Comparison of ENCODE assay signal across 8 cellular contexts in the genomic region with DNA sequence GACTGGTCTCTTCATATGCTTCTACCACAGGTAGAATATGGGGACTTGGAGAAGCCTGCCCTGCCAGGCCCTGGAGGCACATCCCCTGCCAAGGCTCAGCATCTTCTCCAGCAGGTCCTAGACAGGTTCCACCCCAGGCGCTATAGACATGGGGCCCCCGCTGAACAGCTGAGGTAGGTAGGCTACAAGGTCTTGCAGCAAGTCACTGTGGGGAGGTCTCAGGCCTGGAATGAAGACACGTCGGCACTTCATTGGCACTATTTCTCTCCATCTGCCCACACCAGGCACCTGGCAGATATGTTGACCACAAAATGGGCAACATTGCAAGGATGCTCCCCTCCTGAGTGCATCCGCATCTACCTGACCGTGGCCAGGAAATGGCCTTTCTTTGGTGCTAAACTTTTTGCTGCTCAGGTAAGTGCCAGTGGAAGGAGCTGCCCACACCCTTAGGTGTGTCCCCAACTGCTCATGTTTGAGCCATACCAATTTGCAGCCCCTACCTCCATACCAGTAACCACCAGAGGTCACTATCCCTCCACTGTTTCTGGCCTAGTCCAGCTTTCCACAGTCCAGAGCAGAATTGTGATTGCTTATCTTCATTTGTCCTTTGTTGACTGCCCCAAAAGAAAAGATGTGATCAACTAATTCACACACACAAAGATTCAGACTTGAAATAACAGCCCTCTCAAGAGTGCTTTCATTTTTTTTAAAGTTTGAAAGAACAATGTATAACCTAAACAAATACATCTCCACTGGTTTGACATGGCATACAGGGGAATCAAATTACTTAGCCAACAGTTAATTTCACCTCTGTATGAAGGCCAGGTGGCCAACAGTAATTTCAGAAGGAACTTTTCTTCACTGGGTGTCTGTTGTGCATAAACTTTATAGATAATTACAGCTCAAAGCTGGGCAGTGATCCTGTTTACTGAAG. TPM values are rescaled to one million over a fixed set of nuclear protein-coding genes. Genes with fewer than 3 reads are reported as not detected.
DNase-seq lines count a peak whose midpoint lies in the region; ATAC-seq, FAIRE-seq and TF ChIP-seq lines count a peak whose summit lies in the region.

No MANE protein-coding gene starts in this region.

- H3K79me2 ChIP-seq in SK-N-SH (ENCODE audit: insufficient read depth), result no peaks in the 10 kb centered on the region
- no peaks in the 10 kb centered on the region for H3K79me2 ChIP-seq in H1 (ENCODE audit: control insufficient read depth in 1 of 2, insufficient read depth in 2 of 2, low read length in 2 of 2)

- H3K27ac ChIP-seq in SK-N-SH (ENCODE audit: low read depth in 2 of 2, low read length in 1 of 2) (no peak overlapping the region), H1 (ENCODE audit: low read depth, low read length) (no peak overlapping the region)

- H3K4me3 ChIP-seq in AG04449 (ENCODE audit: low read depth, low read length) (no peak overlapping the region), SK-N-SH (ENCODE audit: low read depth in 2 of 2, low read length in 1 of 2) (no peak overlapping the region; a peak in 1 of 4 replicates), H1 (ENCODE audit: extremely low read depth in 1 of 4, insufficient read depth in 2 of 4, low read depth in 3 of 4, low read length in 4 of 4) (no peak overlapping the region)

- no peaks in the 10 kb centered on the region for H3K9me3 ChIP-seq in SK-N-SH
- no peaks in the 10 kb centered on the region for H3K9me3 ChIP-seq in H1 (ENCODE audit: insufficient read depth in 2 of 2, low read depth in 1 of 2, low read length in 1 of 2)

- DNase-seq in AG04449 (ENCODE audit: low read depth, low spot score) (no peak), EH (ENCODE audit: low read depth) (peak; percentile 59), HT-29 (ENCODE audit: low spot score) (peak; percentile 58), SK-N-SH (peak; percentile 80), H1 (ENCODE audit: low read depth in 1 of 2, low spot score in 2 of 2) (no peak), mesothelial cell of epicardium (ENCODE audit: low spot score in 2 of 2, unreplicated experiment in 2 of 2) (no peak)

- H3K36me3 ChIP-seq in SK-N-SH (replicated peaks in 1 of 2; ENCODE audit: control insufficient read depth in 1 of 2, insufficient read depth in 2 of 2, low read length in 1 of 2) (peaks cover 0 to 12% of the 10 kb centered on the region in 2 experiments), H1 (ENCODE audit: control insufficient read depth in 2 of 4, insufficient read depth in 4 of 4, low read length in 3 of 4) (peaks cover 6 to 21% (median 14%) of the 10 kb centered on the region in 4 experiments)

- H3K56ac ChIP-seq in H1 (replicated peaks; ENCODE audit: insufficient read length, low read depth, low read length), result no peak overlapping the region

- TF ChIP-seq RAD21 in SK-N-SH (IDR thresholded peaks at IDR 0.05; ENCODE audit: low read length), result peak; percentile 85
- peak; percentile 89 to 90 for TF ChIP-seq RAD21 in H1 (IDR thresholded peaks at IDR 0.05 in 1 of 2, conservative IDR thresholded peaks at IDR 0.05 in 1 of 2; ENCODE audit: low read depth in 2 of 2, low read length in 2 of 2)

- no peaks in the 10 kb centered on the region for H3K9me3 Mint-ChIP-seq in mesothelial cell of epicardium

- H3K4me2 ChIP-seq in SK-N-SH (no peak overlapping the region), H1 (ENCODE audit: insufficient read depth in 1 of 2, low read depth in 2 of 2, low read length in 2 of 2) (no peak overlapping the region)

- H3K27me3 ChIP-seq in SK-N-SH (ENCODE audit: insufficient read depth), result no peaks in the 10 kb centered on the region
- no peaks in the 10 kb centered on the region for H3K27me3 ChIP-seq in H1 (replicated peaks in 1 of 4; ENCODE audit: control insufficient read depth in 3 of 4, extremely low read depth in 1 of 4, insufficient read depth in 3 of 4, low read length in 3 of 4)

- ATAC-seq in HG02870 (IDR thresholded peaks at IDR 0.05; ENCODE audit: unreplicated experiment) (no peak), GM18909 (IDR thresholded peaks at IDR 0.05; ENCODE audit: poor library complexity, unreplicated experiment) (no peak)

- peak; percentile 80 for FAIRE-seq in H1 (lab: Jason Lieb, UNC)

- no peak overlapping the region for H3K4ac ChIP-seq in H1 (replicated peaks; ENCODE audit: insufficient read length, low read depth, low read length)

- no peak for TF ChIP-seq POLR2A in H1 (IDR thresholded peaks at IDR 0.05; ENCODE audit: control extremely low read depth in 1 of 2, low read depth in 2 of 2, low read length in 2 of 2)

- H3K4me1 ChIP-seq in SK-N-SH (ENCODE audit: control insufficient read depth in 1 of 2, insufficient read depth in 2 of 2, low read depth in 1 of 2, low read length in 1 of 2) (no peaks in the 10 kb centered on the region), H1 (replicated peaks in 1 of 4; ENCODE audit: control insufficient read depth in 3 of 4, insufficient read depth in 4 of 4, low read length in 3 of 4) (no peaks in the 10 kb centered on the region)

- H3K79me1 ChIP-seq in H1 (ENCODE audit: low read depth, low read length), result no peaks in the 10 kb centered on the region

- no peak overlapping the region for H2BK12ac ChIP-seq in H1 (ENCODE audit: low read depth, low read length)

- no peaks in the 10 kb centered on the region for H3K23me2 ChIP-seq in H1 (ENCODE audit: low read depth, low read length)

- no peaks in the 10 kb centered on the region for H4K20me1 ChIP-seq in SK-N-SH (ENCODE audit: insufficient read depth)
- H4K20me1 ChIP-seq in H1 (replicated peaks in 1 of 2; ENCODE audit: control insufficient read depth in 1 of 2, insufficient read depth in 2 of 2, low read length in 2 of 2), result peaks cover 0 to 2% of the 10 kb centered on the region in 2 experiments

- no peak overlapping the region for H4K91ac ChIP-seq in H1 (replicated peaks; ENCODE audit: insufficient read length, low read length)

- H3K14ac ChIP-seq in H1 (ENCODE audit: insufficient read length), result no peak overlapping the region

- no peak overlapping the region for H2BK15ac ChIP-seq in H1 (ENCODE audit: low read length)

- H2AK5ac ChIP-seq in H1 (ENCODE audit: low read depth, low read length), result no peak overlapping the region

- H2AFZ ChIP-seq in SK-N-SH (ENCODE audit: low read depth) (no peak overlapping the region), H1 (ENCODE audit: low read length) (no peak overlapping the region)

- TF ChIP-seq CTCF in AG04449 (IDR thresholded peaks at IDR 0.05; ENCODE audit: insufficient read depth, low read length, missing control alignments), result peak; percentile 72
- peak; percentile 74 for TF ChIP-seq CTCF in SK-N-SH (IDR thresholded peaks at IDR 0.05)
- TF ChIP-seq CTCF in H1 (IDR thresholded peaks at IDR 0.05; ENCODE audit: control extremely low read depth in 1 of 3, insufficient read depth in 1 of 3, low read depth in 1 of 3, low read length in 3 of 3), result peak; percentile 54 to 83 (median 80)
- peak; percentile 24 for TF ChIP-seq CTCF in mesothelial cell of epicardium (IDR thresholded peaks at IDR 0.05; ENCODE audit: unreplicated experiment)

- H3K27ac Mint-ChIP-seq in mesothelial cell of epicardium, result no peak overlapping the region

- TF ChIP-seq EP300 in SK-N-SH (IDR thresholded peaks at IDR 0.05; ENCODE audit: borderline replicate concordance in 1 of 2, low read depth in 1 of 2, low read length in 1 of 2), result no peak
- TF ChIP-seq EP300 in H1 (IDR thresholded peaks at IDR 0.05; ENCODE audit: borderline replicate concordance in 1 of 2, low read depth in 2 of 2, low read length in 2 of 2), result no peak

- no peaks in the 10 kb centered on the region for H3K9me2 ChIP-seq in SK-N-SH

- H3K23ac ChIP-seq in H1 (ENCODE audit: insufficient read length), result no peak overlapping the region

- H3K36me3 Mint-ChIP-seq in mesothelial cell of epicardium, result no peaks in the 10 kb centered on the region

- POLR2A ChIA-PET in AG04449 (lab: Yijun Ruan, JAX), result interaction anchor here (2.2 kb wide), 1 partner anchor 121 kb away, joined by 6 read pairs; no protein-coding TSS in a partner anchor
- POLR2A ChIA-PET in SK-N-SH (lab: Yijun Ruan, JAX), result no interaction called here
- POLR2A ChIA-PET in H1 (lab: Charles Lee; ENCODE audit: partially characterized antibody), result interaction anchor here (0.8 to 1.7 kb wide), 6 partner anchors 8 to 111 kb away, joined by 3 to 6 read pairs (median 4); a partner anchor contains a TSS

- H3K4me3 Mint-ChIP-seq in mesothelial cell of epicardium, result no peak overlapping the region

- CTCF ChIA-PET in AG04449 (lab: Yijun Ruan, JAX), result interaction anchor here (0.6 to 22.7 kb wide), 28 partner anchors 8 to 224 kb away, joined by 3 to 582 read pairs (median 6); a partner anchor contains a TSS
- CTCF ChIA-PET in SK-N-SH (lab: Yijun Ruan, JAX), result interaction anchor here (0.6 to 24.4 kb wide), 35 partner anchors 9 to 174 kb away, joined by 3 to 237 read pairs (median 4); a partner anchor contains a TSS
- CTCF ChIA-PET in H1 (lab: Charles Lee; ENCODE audit: partially characterized antibody), result interaction anchor here (0.8 to 28.8 kb wide), 38 partner anchors 9 to 194 kb away, joined by 3 to 924 read pairs (median 4); a partner anchor contains a TSS

- H2BK20ac ChIP-seq in H1 (ENCODE audit: low read length), result no peak overlapping the region

- H4K5ac ChIP-seq in H1 (ENCODE audit: insufficient read length, low read depth, low read length), result no peak overlapping the region

- H3K9ac ChIP-seq in SK-N-SH, result no peak overlapping the region
- no peak overlapping the region for H3K9ac ChIP-seq in H1 (replicated peaks in 1 of 4; ENCODE audit: extremely low read depth in 1 of 4, low read depth in 3 of 4, low read length in 3 of 4)

- H4K8ac ChIP-seq in H1 (ENCODE audit: extremely low read depth, insufficient read depth, low read length), result no peak overlapping the region; the same call in 1 of the 2 replicates

- no peaks in the 10 kb centered on the region for H3K4me1 Mint-ChIP-seq in mesothelial cell of epicardium

- WGBS in SK-N-SH (ENCODE audit: low lambda C conversion rate), result 73% methylated on average over 2 of the region's 6 CpGs
- WGBS in H1 (ENCODE audit: extremely low coverage in 1 of 2, insufficient coverage in 1 of 2, insufficient read length in 1 of 2, insufficient replicate concordance in 2 of 2, low coverage in 1 of 2, low lambda C conversion rate in 2 of 2, missing lambda C conversion rate in 1 of 2), 2 experiments, result 92% methylated on average over 6 of the region's 6 CpGs; no CpG with 5 or more reads in 1 of the 2 experiments

- no peaks in the 10 kb centered on the region for H3K27me3 Mint-ChIP-seq in mesothelial cell of epicardium (ENCODE audit: low read depth)

- H2BK5ac ChIP-seq in H1 (ENCODE audit: low read depth, low read length), result no peak overlapping the region

- no peak overlapping the region for H2BK120ac ChIP-seq in H1 (replicated peaks; ENCODE audit: low read depth, low read length)

- H3F3A ChIP-seq in SK-N-SH (replicated peaks; ENCODE audit: insufficient read depth), result no peaks in the 10 kb centered on the region

- H3K18ac ChIP-seq in H1 (ENCODE audit: extremely low read depth, low read length), result no peak overlapping the region

RNA-seq across cellular contexts. Expression of a gene that starts 16.1 kb away (rescaled TPM):
- 10.9 and 12.1 TPM in 2 replicates for total RNA-seq in HT-29 (2014; rRNA removed; shearing (Covaris generic))
- polyA plus RNA-seq in SK-N-SH (2012; rRNA removed), result 23.6 and 26.5 TPM in 2 replicates
- 18.1 and 19.7 TPM in 2 replicates for polyA plus RNA-seq in SK-N-SH (2012; cell fraction: cytosol; rRNA removed)
- 62.2 and 99.3 TPM in 2 replicates for polyA plus RNA-seq in SK-N-SH (2012; cell fraction: nucleus; rRNA removed)
- total RNA-seq in H1 (2021; fragmentation: NEBNext Ultra II Directional; extraction: Animal tissue kit (Norgen Biotek cat#: 25700)), result 6.2 and 7.2 TPM in 2 replicates
- polyA plus RNA-seq in H1 (2011; rRNA removed), result 8.6 and 10.0 TPM in 2 replicates
- polyA plus RNA-seq in H1 (2011; cell fraction: cytosol; rRNA removed), result 7.5 TPM
- polyA plus RNA-seq in H1 (2011; cell fraction: nucleus; rRNA removed), result 25.4 TPM
- 4.8 to 7.7 TPM (median 5.9 TPM) in 4 replicates for polyA plus RNA-seq in H1 (2012, experiment 1 of 2)
- polyA plus RNA-seq in H1 (2012, experiment 2 of 2), result 4.3 TPM
- 6.5 TPM for polyA plus RNA-seq in H1 (2013, experiment 1 of 2)
- 6.6 TPM for polyA plus RNA-seq in H1 (2013, experiment 2 of 2)
- polyA minus RNA-seq in H1 (2011; rRNA and poly(A)+ RNA removed), result 3.1 and 5.8 TPM in 2 replicates
- polyA minus RNA-seq in H1 (2011; cell fraction: cytosol; rRNA and poly(A)+ RNA removed), result 8.5 TPM
- 6.1 TPM for polyA minus RNA-seq in H1 (2011; cell fraction: nucleus; rRNA and poly(A)+ RNA removed)
- total RNA-seq in mesothelial cell of epicardium, result 11.4 to 13.4 TPM (median 11.9 TPM) in 3 replicates

RNA-seq across cellular contexts. Expression of a gene that starts 35.7 kb away (rescaled TPM):
- 4.4 and 4.5 TPM in 2 replicates for total RNA-seq in HT-29 (2014; rRNA removed; shearing (Covaris generic))
- polyA plus RNA-seq in SK-N-SH (2012; rRNA removed), result 2.6 TPM in 2 replicates
- polyA plus RNA-seq in SK-N-SH (2012; cell fraction: cytosol; rRNA removed), result 2.7 TPM in 2 replicates
- polyA plus RNA-seq in SK-N-SH (2012; cell fraction: nucleus; rRNA removed), result 0.87 and 1.9 TPM in 2 replicates
- total RNA-seq in H1 (2021; fragmentation: NEBNext Ultra II Directional; extraction: Animal tissue kit (Norgen Biotek cat#: 25700)), result 49.0 and 49.9 TPM in 2 replicates
- 52.8 and 59.1 TPM in 2 replicates for polyA plus RNA-seq in H1 (2011; rRNA removed)
- polyA plus RNA-seq in H1 (2011; cell fraction: cytosol; rRNA removed), result 56.4 TPM
- 79.0 TPM for polyA plus RNA-seq in H1 (2011; cell fraction: nucleus; rRNA removed)
- polyA plus RNA-seq in H1 (2012, experiment 1 of 2), result 48.3 to 52.7 TPM (median 48.6 TPM) in 4 replicates
- 17.2 TPM for polyA plus RNA-seq in H1 (2012, experiment 2 of 2)
- polyA plus RNA-seq in H1 (2013, experiment 1 of 2), result 29.3 TPM
- 28.8 TPM for polyA plus RNA-seq in H1 (2013, experiment 2 of 2)
- 134 and 137 TPM in 2 replicates for polyA minus RNA-seq in H1 (2011; rRNA and poly(A)+ RNA removed)
- polyA minus RNA-seq in H1 (2011; cell fraction: cytosol; rRNA and poly(A)+ RNA removed), result 53.1 TPM
- polyA minus RNA-seq in H1 (2011; cell fraction: nucleus; rRNA and poly(A)+ RNA removed), result 37.9 TPM
- total RNA-seq in mesothelial cell of epicardium, result 2.5 to 4.5 TPM (median 2.9 TPM) in 3 replicates

RNA-seq across cellular contexts. Expression of a gene that starts 50.9 kb away (rescaled TPM):
- total RNA-seq in HT-29 (2014; rRNA removed; shearing (Covaris generic)), result 11.0 and 12.7 TPM in 2 replicates
- 1.5 and 1.6 TPM in 2 replicates for polyA plus RNA-seq in SK-N-SH (2012; rRNA removed)
- polyA plus RNA-seq in SK-N-SH (2012; cell fraction: cytosol; rRNA removed), result 0.73 and 1.00 TPM in 2 replicates
- polyA plus RNA-seq in SK-N-SH (2012; cell fraction: nucleus; rRNA removed), result 8.8 and 10.3 TPM in 2 replicates
- 27.2 and 33.3 TPM in 2 replicates for total RNA-seq in H1 (2021; fragmentation: NEBNext Ultra II Directional; extraction: Animal tissue kit (Norgen Biotek cat#: 25700))
- 28.3 and 33.0 TPM in 2 replicates for polyA plus RNA-seq in H1 (2011; rRNA removed)
- polyA plus RNA-seq in H1 (2011; cell fraction: cytosol; rRNA removed), result 22.4 TPM
- polyA plus RNA-seq in H1 (2011; cell fraction: nucleus; rRNA removed), result 96.0 TPM
- 26.9 to 35.8 TPM (median 30.8 TPM) in 4 replicates for polyA plus RNA-seq in H1 (2012, experiment 1 of 2)
- 8.6 TPM for polyA plus RNA-seq in H1 (2012, experiment 2 of 2)
- polyA plus RNA-seq in H1 (2013, experiment 1 of 2), result 19.9 TPM
- 15.1 TPM for polyA plus RNA-seq in H1 (2013, experiment 2 of 2)
- 32.1 and 33.8 TPM in 2 replicates for polyA minus RNA-seq in H1 (2011; rRNA and poly(A)+ RNA removed)
- 22.7 TPM for polyA minus RNA-seq in H1 (2011; cell fraction: cytosol; rRNA and poly(A)+ RNA removed)
- polyA minus RNA-seq in H1 (2011; cell fraction: nucleus; rRNA and poly(A)+ RNA removed), result 53.8 TPM
- 20.5 to 21.4 TPM (median 21.0 TPM) in 3 replicates for total RNA-seq in mesothelial cell of epicardium

Comparison
In these comparisons a context has a peak if more than half of its experiments do, and no peak if none do; other contexts are left out.
1. DNase-seq: peak in EH (single experiment), HT-29 (single experiment) and SK-N-SH (single experiment); none in AG04449 (single experiment), H1 (0 of 2) and mesothelial cell of epicardium (0 of 2).
2. CTCF ChIP-seq: peak in every context shown above with its lines; median percentile 80 in H1; 74 in SK-N-SH; 72 in AG04449; 24 in mesothelial cell of epicardium.